ENCODE assay signal across 19 cellular contexts in the genomic region with DNA sequence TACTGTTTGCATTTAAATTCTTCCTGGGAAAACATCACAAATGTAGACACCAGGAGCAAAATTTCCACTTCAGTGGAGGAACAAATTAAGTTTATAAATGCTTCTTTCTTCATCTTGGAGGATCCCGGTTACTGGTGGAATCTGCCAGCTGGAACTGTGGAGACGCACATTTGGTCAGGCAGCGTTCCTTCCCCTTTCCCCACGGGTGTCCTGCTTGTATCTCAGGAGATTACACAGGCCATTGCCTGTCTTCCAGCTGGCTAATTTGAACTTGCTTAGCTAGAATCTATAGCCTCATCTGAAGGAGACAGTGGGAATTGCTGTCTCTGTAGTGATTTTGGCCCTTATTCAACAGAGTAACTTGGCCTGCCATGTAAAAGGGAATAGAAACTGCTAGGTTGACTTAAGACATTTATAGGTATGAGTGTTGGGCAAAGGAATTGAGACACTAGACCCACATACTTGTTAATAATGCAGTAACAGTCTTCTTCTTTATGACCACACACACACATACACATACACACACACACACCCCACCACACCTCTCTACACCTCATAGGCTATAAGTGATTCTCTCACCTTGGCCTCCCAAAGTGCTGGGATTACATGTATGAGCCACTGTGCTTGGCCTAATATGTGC. TPM values are rescaled to one million over a fixed set of nuclear protein-coding genes. Genes with fewer than 3 reads are reported as not detected.
A peak's percentile ranks its signal among the peaks of the same experiment; 100 is the strongest.
DNase-seq lines count a peak whose midpoint lies in the region; ATAC-seq, FAIRE-seq and TF ChIP-seq lines count a peak whose summit lies in the region.
"Had no signal": no experiment of that assay in that cellular context is flagged by ENCODE, and none has a peak within 500 bp of the region (broad histone marks: within the 10 kb centered on the region; RNA-seq: fewer than 3 reads in every experiment).

No MANE protein-coding gene starts in this region.

- no peak overlapping the region for H3K18ac ChIP-seq in H1 (ENCODE audit: extremely low read depth, low read length)

- no peaks in the 10 kb centered on the region for H3K23me2 ChIP-seq in H1 (ENCODE audit: low read depth, low read length)

- H3K27me3 Mint-ChIP-seq in stimulated activated naive B cell treated with anti-CD40 and anti-IgM and Interleukin-4, amounts not matched to agents 10 μg/mL and 1 μg/mL and 100 μg/mL, for 72 hours: no peaks in the 10 kb centered on the region
- H3K27me3 Mint-ChIP-seq in activated CD4-positive, alpha-beta T cell treated with anti-CD3 and anti-CD28 coated beads for 36 hours: peaks cover 4% of the 10 kb centered on the region

- H3K79me2 ChIP-seq in H1 (ENCODE audit: control insufficient read depth in 1 of 2, insufficient read depth in 2 of 2, low read length in 2 of 2): no peaks in the 10 kb centered on the region

- H3K27ac Mint-ChIP-seq in stimulated activated naive B cell treated with anti-CD40 and anti-IgM and Interleukin-4, amounts not matched to agents 10 μg/mL and 1 μg/mL and 100 μg/mL, for 72 hours: no peak overlapping the region
- H3K27ac Mint-ChIP-seq in activated CD4-positive, alpha-beta T cell treated with anti-CD3 and anti-CD28 coated beads for 36 hours: no peak overlapping the region
- H3K27ac Mint-ChIP-seq: CD14-positive monocyte had no signal

- no peak overlapping the region for H3K56ac ChIP-seq in H1 (replicated peaks; ENCODE audit: insufficient read length, low read depth, low read length)

- H3K4me3 Mint-ChIP-seq in stimulated activated naive B cell treated with anti-CD40 and anti-IgM and Interleukin-4, amounts not matched to agents 10 μg/mL and 1 μg/mL and 100 μg/mL, for 72 hours: no peak overlapping the region
- H3K4me3 Mint-ChIP-seq in activated CD4-positive, alpha-beta T cell treated with anti-CD3 and anti-CD28 coated beads for 36 hours: no peak overlapping the region
- H3K4me3 Mint-ChIP-seq: CD14-positive monocyte had no signal

- intact Hi-C loops in Right ventricle myocardium superior (cut with DNase I): no loop called here
- intact Hi-C loops in left ventricle myocardium inferior (cut with micrococcal nuclease): no loop called here
- intact Hi-C loops in activated CD4-positive, alpha-beta T cell treated with anti-CD3 and anti-CD28 coated beads for 36 hours (cut with DNase I, micrococcal nuclease): no loop called here

- H3K4me3 ChIP-seq in left ventricle myocardium inferior: no peak overlapping the region
- H3K4me3 ChIP-seq in H1 (ENCODE audit: extremely low read depth in 1 of 4, insufficient read depth in 2 of 4, low read depth in 3 of 4, low read length in 4 of 4): no peak overlapping the region
- H3K4me3 ChIP-seq: A549 had no signal

- H3K4me1 ChIP-seq in left ventricle myocardium inferior (no peaks in the 10 kb centered on the region), H1 (replicated peaks in 1 of 4; ENCODE audit: control insufficient read depth in 3 of 4, insufficient read depth in 4 of 4, low read length in 3 of 4) (no peaks in the 10 kb centered on the region)
- H3K4me1 ChIP-seq: A549 had no signal

- H3K36me3 Mint-ChIP-seq in stimulated activated naive B cell treated with anti-CD40 and anti-IgM and Interleukin-4, amounts not matched to agents 10 μg/mL and 1 μg/mL and 100 μg/mL, for 72 hours: peaks cover 0 to 1% of the 10 kb centered on the region in 2 donors
- no peaks in the 10 kb centered on the region for H3K36me3 Mint-ChIP-seq in activated CD4-positive, alpha-beta T cell treated with anti-CD3 and anti-CD28 coated beads for 36 hours (ENCODE audit: low read depth)
- H3K36me3 Mint-ChIP-seq: CD14-positive monocyte had no signal

- peak; percentile 52 for ATAC-seq in Right ventricle myocardium superior (ENCODE audit: poor library complexity)
- ATAC-seq in stimulated activated naive B cell treated with anti-CD40 and anti-IgM and Interleukin-4, amounts not matched to agents 10 μg/mL and 1 μg/mL and 100 μg/mL, for 72 hours (replicated peaks): peak; percentile 93 to 96
- no peak for ATAC-seq in activated CD4-positive, alpha-beta T cell treated with anti-CD3 and anti-CD28 coated beads for 36 hours
- ATAC-seq in GM19455 (IDR thresholded peaks at IDR 0.05; ENCODE audit: unreplicated experiment): no peak
- ATAC-seq: A549 had no signal

- H3K14ac ChIP-seq in H1 (ENCODE audit: insufficient read length): no peak overlapping the region

- H3K27me3 ChIP-seq in left ventricle myocardium inferior (ENCODE audit: low read depth): no peaks in the 10 kb centered on the region
- H3K27me3 ChIP-seq in H1 (replicated peaks in 1 of 4; ENCODE audit: control insufficient read depth in 3 of 4, extremely low read depth in 1 of 4, insufficient read depth in 3 of 4, low read length in 3 of 4): no peaks in the 10 kb centered on the region

- H2AFZ ChIP-seq in H1 (ENCODE audit: low read length): no peak overlapping the region

- no peaks in the 10 kb centered on the region for H3K79me1 ChIP-seq in H1 (ENCODE audit: low read depth, low read length)

- H2BK20ac ChIP-seq in H1 (ENCODE audit: low read length): no peak overlapping the region

- no peak for TF ChIP-seq POLR2A in H1 (IDR thresholded peaks at IDR 0.05; ENCODE audit: control extremely low read depth in 1 of 2, low read depth in 2 of 2, low read length in 2 of 2)

- no peak for TF ChIP-seq RAD21 in H1 (IDR thresholded peaks at IDR 0.05 in 1 of 2, conservative IDR thresholded peaks at IDR 0.05 in 1 of 2; ENCODE audit: low read depth in 2 of 2, low read length in 2 of 2)

- no peak overlapping the region for H3K9ac ChIP-seq in H1 (replicated peaks in 1 of 4; ENCODE audit: extremely low read depth in 1 of 4, low read depth in 3 of 4, low read length in 3 of 4)

- H3K9me3 Mint-ChIP-seq in stimulated activated naive B cell treated with anti-CD40 and anti-IgM and Interleukin-4, amounts not matched to agents 10 μg/mL and 1 μg/mL and 100 μg/mL, for 72 hours: no peaks in the 10 kb centered on the region
- no peaks in the 10 kb centered on the region for H3K9me3 Mint-ChIP-seq in activated CD4-positive, alpha-beta T cell treated with anti-CD3 and anti-CD28 coated beads for 36 hours (ENCODE audit: low read depth)
- H3K9me3 Mint-ChIP-seq: CD14-positive monocyte had no signal

- no peak overlapping the region for H3K23ac ChIP-seq in H1 (ENCODE audit: insufficient read length)

- DNase-seq in Right ventricle myocardium superior: no peak
- no peak for DNase-seq in left ventricle myocardium inferior
- DNase-seq in NOMO-1 treated with DMSO at 0.1 percent for 48 hours (lab: John Stamatoyannopoulos, UW; ENCODE audit: unreplicated experiment): peak; percentile 42
- no peak for DNase-seq in H1 (ENCODE audit: low read depth in 1 of 2, low spot score in 2 of 2)
- DNase-seq in stimulated activated naive B cell treated with anti-CD40 and anti-IgM and Interleukin-4, amounts not matched to agents 10 μg/mL and 1 μg/mL and 100 μg/mL, for 72 hours: no peak
- no peak for DNase-seq in activated CD4-positive, alpha-beta T cell treated with anti-CD3 and anti-CD28 coated beads for 36 hours
- DNase-seq in NK-92 (lab: John Stamatoyannopoulos, UW; ENCODE audit: unreplicated experiment): no peak
- DNase-seq: MM.1S, NCI-H1417, NCI-H1930, NCI-H2171, NCI-H82, OCI-M1 had no signal

- H3K9me3 ChIP-seq in left ventricle myocardium inferior (replicated peaks): no peaks in the 10 kb centered on the region
- H3K9me3 ChIP-seq in H1 (ENCODE audit: insufficient read depth in 2 of 2, low read depth in 1 of 2, low read length in 1 of 2): no peaks in the 10 kb centered on the region
- H3K9me3 ChIP-seq: A549 had no signal

- no peak for TF ChIP-seq CTCF in left ventricle myocardium inferior (IDR thresholded peaks at IDR 0.05; ENCODE audit: borderline replicate concordance)
- TF ChIP-seq CTCF in H1 (IDR thresholded peaks at IDR 0.05; ENCODE audit: control extremely low read depth in 1 of 3, insufficient read depth in 1 of 3, low read depth in 1 of 3, low read length in 3 of 3): no peak

- no peak for TF ChIP-seq EP300 in H1 (IDR thresholded peaks at IDR 0.05; ENCODE audit: borderline replicate concordance in 1 of 2, low read depth in 2 of 2, low read length in 2 of 2)

- WGBS in H1 (ENCODE audit: extremely low coverage in 1 of 2, insufficient coverage in 1 of 2, insufficient read length in 1 of 2, insufficient replicate concordance in 2 of 2, low coverage in 1 of 2, low lambda C conversion rate in 2 of 2, missing lambda C conversion rate in 1 of 2), 2 experiments: 86% methylated on average over 4 of the region's 4 CpGs; no CpG with 5 or more reads in 1 of the 2 experiments

- peaks cover 11 to 19% of the 10 kb centered on the region in 2 donors for H3K4me1 Mint-ChIP-seq in stimulated activated naive B cell treated with anti-CD40 and anti-IgM and Interleukin-4, amounts not matched to agents 10 μg/mL and 1 μg/mL and 100 μg/mL, for 72 hours
- H3K4me1 Mint-ChIP-seq in activated CD4-positive, alpha-beta T cell treated with anti-CD3 and anti-CD28 coated beads for 36 hours: no peaks in the 10 kb centered on the region

- H2BK12ac ChIP-seq in H1 (ENCODE audit: low read depth, low read length): no peak overlapping the region

- H2BK5ac ChIP-seq in H1 (ENCODE audit: low read depth, low read length): no peak overlapping the region

- H4K5ac ChIP-seq in H1 (ENCODE audit: insufficient read length, low read depth, low read length): no peak overlapping the region

- H2BK15ac ChIP-seq in H1 (ENCODE audit: low read length): no peak overlapping the region

- no peak overlapping the region for H3K4ac ChIP-seq in H1 (replicated peaks; ENCODE audit: insufficient read length, low read depth, low read length)

- CTCF ChIA-PET in H1 (lab: Charles Lee; ENCODE audit: partially characterized antibody): interaction anchor here (0.8 kb wide), 1 partner anchor 19 kb away, joined by 3 read pairs; no protein-coding TSS in a partner anchor
- CTCF ChIA-PET in activated CD4-positive, alpha-beta T cell treated with anti-CD3 and anti-CD28 coated beads for 36 hours (lab: Charles Lee): no interaction called here

- FAIRE-seq in H1 (lab: Jason Lieb, UNC): peak; percentile 32
- FAIRE-seq: A549, G401.6 had no signal

- H3K36me3 ChIP-seq in left ventricle myocardium inferior (no peaks in the 10 kb centered on the region), H1 (ENCODE audit: control insufficient read depth in 2 of 4, insufficient read depth in 4 of 4, low read length in 3 of 4) (no peaks in the 10 kb centered on the region)

- H3K4me2 ChIP-seq in H1 (ENCODE audit: insufficient read depth in 1 of 2, low read depth in 2 of 2, low read length in 2 of 2): no peak overlapping the region
- H3K4me2 ChIP-seq: A549 had no signal

- no peak overlapping the region for H2BK120ac ChIP-seq in H1 (replicated peaks; ENCODE audit: low read depth, low read length)

- no peak overlapping the region for H2AK5ac ChIP-seq in H1 (ENCODE audit: low read depth, low read length)

- H3K27ac ChIP-seq in left ventricle myocardium inferior (replicated peaks) (no peak overlapping the region), H1 (ENCODE audit: low read depth, low read length) (no peak overlapping the region)
- H3K27ac ChIP-seq: A549 had no signal

- H4K91ac ChIP-seq in H1 (replicated peaks; ENCODE audit: insufficient read length, low read length): no peak overlapping the region

- no peaks in the 10 kb centered on the region for H4K20me1 ChIP-seq in H1 (replicated peaks in 1 of 2; ENCODE audit: control insufficient read depth in 1 of 2, insufficient read depth in 2 of 2, low read length in 2 of 2)

- POLR2A ChIA-PET in H1 (lab: Charles Lee; ENCODE audit: partially characterized antibody): no interaction called here
- POLR2A ChIA-PET in activated CD4-positive, alpha-beta T cell treated with anti-CD3 and anti-CD28 coated beads for 36 hours (lab: Charles Lee): no interaction called here

- no peak overlapping the region for H4K8ac ChIP-seq in H1 (ENCODE audit: extremely low read depth, insufficient read depth, low read length)

RNA-seq across cellular contexts. Expression of gene TSBP1, which starts 34.4 kb away (rescaled TPM):
- total RNA-seq in Right ventricle myocardium superior (not detected), left ventricle myocardium inferior (not detected)
- total RNA-seq in H1 (2021; fragmentation: NEBNext Ultra II Directional; extraction: Animal tissue kit (Norgen Biotek cat#: 25700)): not detected in 2 replicates
- polyA plus RNA-seq in H1 (2011; rRNA removed): not detected in 2 replicates
- not detected for polyA plus RNA-seq in H1 (2011; cell fraction: cytosol; rRNA removed)
- polyA plus RNA-seq in H1 (2011; cell fraction: nucleus; rRNA removed): not detected
- polyA plus RNA-seq in H1 (2012, experiment 1 of 2): not detected in 4 replicates
- polyA plus RNA-seq in H1 (2012, experiment 2 of 2): not detected
- polyA plus RNA-seq in H1 (2013, experiment 1 of 2): not detected
- polyA plus RNA-seq in H1 (2013, experiment 2 of 2): not detected
- polyA minus RNA-seq in H1 (2011; rRNA and poly(A)+ RNA removed): not detected in 2 replicates
- polyA minus RNA-seq in H1 (2011; cell fraction: cytosol; rRNA and poly(A)+ RNA removed): not detected
- polyA minus RNA-seq in H1 (2011; cell fraction: nucleus; rRNA and poly(A)+ RNA removed): not detected
- not detected for total RNA-seq in activated CD4-positive, alpha-beta T cell treated with anti-CD3 and anti-CD28 coated beads for 36 hours
- total RNA-seq: H4, NCI-H460 had no signal
- polyA plus RNA-seq: A549, CD14-positive monocyte had no signal

Comparison
In these comparisons a context has a peak if more than half of its experiments do, and no peak if none do; other contexts are left out.
1. ATAC-seq: peak in Right ventricle myocardium superior (single experiment) and stimulated activated naive B cell treated with anti-CD40 and anti-IgM and Interleukin-4, amounts not matched to agents 10 μg/mL and 1 μg/mL and 100 μg/mL, for 72 hours (2 of 2); none in activated CD4-positive, alpha-beta T cell treated with anti-CD3 and anti-CD28 coated beads for 36 hours (single experiment) and GM19455 (single experiment).